ENCODE assay signal across 22 cellular contexts in genomic region chr7:22111661-22112060, GRCh38.
A peak's percentile ranks its signal among the peaks of the same experiment; 100 is the strongest.
DNase-seq lines count a peak whose midpoint lies in the region; ATAC-seq and TF ChIP-seq lines count a peak whose summit lies in the region.
"Had no signal": no experiment of that assay in that cellular context is flagged by ENCODE, and none has a peak within 500 bp of the region (broad histone marks: within the 10 kb centered on the region; RNA-seq: fewer than 3 reads in every experiment).

No MANE protein-coding gene starts in this region.

- H3K4me3 ChIP-seq in left ventricle myocardium inferior (no peak overlapping the region), heart left ventricle (no peak overlapping the region), smooth muscle cell (no peak overlapping the region)
- H3K4me3 ChIP-seq: GM23248, K562 had no signal

- no peak overlapping the region for H2AFZ ChIP-seq in smooth muscle cell (ENCODE audit: low read depth)
- H2AFZ ChIP-seq: GM23248 had no signal

- TF ChIP-seq CTCF in left ventricle myocardium inferior (IDR thresholded peaks at IDR 0.05; ENCODE audit: borderline replicate concordance) (no peak), heart left ventricle (IDR thresholded peaks at IDR 0.05) (no peak), smooth muscle cell (IDR thresholded peaks at IDR 0.05; ENCODE audit: borderline replicate concordance, insufficient read depth, poor library complexity, severe bottlenecking) (no peak)

- H3K4me1 ChIP-seq in left ventricle myocardium inferior (peaks cover 28% of the 10 kb centered on the region), heart left ventricle (peaks cover 0 to 27% (median 3%) of the 10 kb centered on the region in 12 donors), smooth muscle cell (ENCODE audit: low read depth) (no peaks in the 10 kb centered on the region)

- H3K36me3 ChIP-seq in left ventricle myocardium inferior (no peaks in the 10 kb centered on the region), heart left ventricle (no peaks in the 10 kb centered on the region), smooth muscle cell (ENCODE audit: low read depth) (no peaks in the 10 kb centered on the region)

- H3K79me2 ChIP-seq in smooth muscle cell (ENCODE audit: low read depth): no peaks in the 10 kb centered on the region

- DNase-seq in left ventricle myocardium inferior (no peak), heart left ventricle (no peak), caudate nucleus (lab: John Stamatoyannopoulos, UW) (no peak), smooth muscle cell (lab: John Stamatoyannopoulos, UW; ENCODE audit: unreplicated experiment) (no peak), amygdala (lab: John Stamatoyannopoulos, UW) (no peak)
- DNase-seq: AML-193; GM23248; H9; HFFc6; MM.1S; NCI-H1092 treated with DMSO at 0.1 percent for 48 hours; NCI-H1436 treated with DMSO at 0.1 percent for 48 hours; NCI-H2029 treated with DMSO at 0.1 percent for 48 hours; NCI-H2171; NCI-H345; NCI-H774; NK-92 treated with Interleukin-12 subunit alpha and Interleukin-12 subunit beta, amount 100 ng/mL, for 24 hours; SIG-M5; SK-N-SH had no signal

- 69 to 74% (median 71%) methylated on average over 4 of the region's 4 CpGs for WGBS in heart left ventricle, 4 donors
- WGBS in smooth muscle cell (ENCODE audit: low lambda C conversion rate): 85% methylated on average over 4 of the region's 4 CpGs

- ATAC-seq in heart left ventricle (no peak), GM18858 (IDR thresholded peaks at IDR 0.05; ENCODE audit: unreplicated experiment) (no peak)
- ATAC-seq: K562 had no signal

- no peaks in the 10 kb centered on the region for H3K9me3 ChIP-seq in left ventricle myocardium inferior (replicated peaks)
- H3K9me3 ChIP-seq in heart left ventricle: no peaks in the 10 kb centered on the region
- no peaks in the 10 kb centered on the region for H3K9me3 ChIP-seq in smooth muscle cell (replicated peaks; ENCODE audit: low read depth)
- H3K9me3 ChIP-seq: SK-N-SH had no signal

- no peaks in the 10 kb centered on the region for H4K20me1 ChIP-seq in smooth muscle cell (ENCODE audit: low read depth)

- peak overlapping the region; percentile 9 for H3K27ac ChIP-seq in left ventricle myocardium inferior (replicated peaks)
- peak overlapping the region in 2 of 12 donors; percentile 9 to 20 for H3K27ac ChIP-seq in heart left ventricle
- H3K27ac ChIP-seq in caudate nucleus (ENCODE audit: low read depth, low read length): peak overlapping the region; percentile 93
- H3K27ac ChIP-seq in layer of hippocampus (ENCODE audit: low read depth, low read length): peak overlapping the region; percentile 100
- no peak overlapping the region for H3K27ac ChIP-seq in smooth muscle cell (ENCODE audit: low read depth)
- H3K27ac ChIP-seq: GM23248 had no signal

- H3K27me3 ChIP-seq in left ventricle myocardium inferior (ENCODE audit: low read depth) (no peaks in the 10 kb centered on the region), heart left ventricle (peaks cover 0 to 3% (median 0%) of the 10 kb centered on the region in 9 donors), layer of hippocampus (ENCODE audit: control insufficient read depth, insufficient read depth, low read length) (no peaks in the 10 kb centered on the region), smooth muscle cell (ENCODE audit: low read depth) (no peaks in the 10 kb centered on the region)

- no peak overlapping the region for H3K4me2 ChIP-seq in smooth muscle cell
- H3K4me2 ChIP-seq: SK-N-SH had no signal

- no peak for TF ChIP-seq POLR2A in heart left ventricle (IDR thresholded peaks at IDR 0.05)

- intact Hi-C loops in left ventricle myocardium inferior (cut with micrococcal nuclease): loop anchor here (2.0 kb wide), 1 partner anchor 377 kb away; no protein-coding TSS in a partner anchor
- intact Hi-C loops in heart left ventricle (cut with DNase I): loop anchor here (2.0 to 10.0 kb wide), 8 partner anchors 106 to 613 kb away; partner anchors contain the start of gene IL6 (in 1 of the 10)

- no peaks in the 10 kb centered on the region for H3F3A ChIP-seq in smooth muscle cell (ENCODE audit: low read depth)

- H3K9ac ChIP-seq in smooth muscle cell (ENCODE audit: low read depth): no peak overlapping the region
- H3K9ac ChIP-seq: GM23248, SK-N-SH had no signal
